Comparison of ENCODE assay signal across 8 cellular contexts in the genomic region with DNA sequence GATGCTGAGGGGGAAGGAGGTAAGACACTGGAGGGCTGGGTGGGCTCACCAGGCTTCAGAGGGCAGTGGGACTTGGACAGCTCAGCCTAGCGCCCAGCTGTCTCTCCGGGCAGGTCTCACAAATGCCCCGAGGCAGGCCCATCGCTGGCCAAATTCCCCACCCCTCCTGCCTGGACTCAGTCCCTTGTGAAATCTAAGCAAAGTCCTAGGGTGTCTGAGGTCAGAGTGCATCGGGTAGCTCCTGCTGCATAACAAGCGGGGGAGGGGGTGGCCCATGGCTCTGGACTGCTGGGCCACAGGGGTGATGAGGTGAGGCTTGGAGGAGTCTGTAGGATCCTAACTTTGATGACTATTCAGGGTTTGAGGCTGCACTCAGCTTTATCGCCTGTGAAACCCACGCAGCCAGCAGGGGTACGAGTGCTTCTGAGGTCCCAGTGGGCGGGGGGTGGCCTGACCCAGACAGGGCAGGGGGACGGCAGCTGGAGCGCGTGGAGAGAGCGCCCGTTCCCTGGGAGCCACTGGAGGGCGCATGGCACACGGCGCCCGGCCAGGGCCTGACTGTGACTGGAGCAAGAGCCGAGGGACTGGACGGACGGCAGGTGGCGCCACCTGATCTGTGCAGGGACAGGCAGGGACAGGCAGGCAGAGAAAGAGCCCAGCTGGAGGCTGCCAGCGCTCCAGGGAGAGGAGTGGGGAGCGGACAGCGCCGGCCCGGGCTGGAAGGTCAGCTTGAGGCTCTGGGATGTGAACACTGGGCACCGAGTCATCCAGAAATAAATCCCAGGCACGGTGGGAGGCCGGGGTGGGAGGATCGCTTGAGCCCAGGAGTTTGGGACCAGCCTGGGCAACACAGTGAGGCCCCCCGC. TPM values are rescaled to one million over a fixed set of nuclear protein-coding genes. Genes with fewer than 3 reads are reported as not detected.
DNase-seq lines count a peak whose midpoint lies in the region; ATAC-seq, FAIRE-seq and TF ChIP-seq lines count a peak whose summit lies in the region.

No MANE protein-coding gene starts in this region.

- peak overlapping the region; percentile 19 for H3K27ac Mint-ChIP-seq in activated naive CD4-positive, alpha-beta T cell treated with anti-CD3 and anti-CD28 coated beads, Interleukin-2, amount 10 ng/mL, durations not matched to agents 7 days and 5 days
- peak overlapping the region; percentile 59 for H3K27ac Mint-ChIP-seq in glutamatergic neuron (ENCODE audit: unreplicated experiment)

- H3K9me3 Mint-ChIP-seq in activated naive CD4-positive, alpha-beta T cell treated with anti-CD3 and anti-CD28 coated beads, Interleukin-2, amount 10 ng/mL, durations not matched to agents 7 days and 5 days, result no peaks in the 10 kb centered on the region
- H3K9me3 Mint-ChIP-seq in glutamatergic neuron (ENCODE audit: unreplicated experiment), result peaks cover 2% of the 10 kb centered on the region

- DNase-seq in GM12891 (ENCODE audit: insufficient read length, low spot score) (peak; percentile 96), NCI-H1417 treated with DMSO at 0.1 percent for 48 hours (lab: John Stamatoyannopoulos, UW) (peak; percentile 65), SKM-1 (lab: John Stamatoyannopoulos, UW; ENCODE audit: unreplicated experiment) (peak; percentile 97), glutamatergic neuron (peak; percentile 100), posterior cingulate gyrus (peak; percentile 94 to 100 (median 99)), urothelium cell line (ENCODE audit: low spot score) (peak; percentile 99)
- DNase-seq in activated naive CD4-positive, alpha-beta T cell treated with anti-CD3 and anti-CD28 coated beads, Interleukin-2, amount 10 ng/mL, durations not matched to agents 7 days and 5 days, result peak; percentile 97

- TF ChIP-seq CTCF in glutamatergic neuron (IDR thresholded peaks at IDR 0.05; ENCODE audit: partially characterized antibody, unreplicated experiment), result peak; percentile 94

- H3K4me1 Mint-ChIP-seq in activated naive CD4-positive, alpha-beta T cell treated with anti-CD3 and anti-CD28 coated beads, Interleukin-2, amount 10 ng/mL, durations not matched to agents 7 days and 5 days, result no peaks in the 10 kb centered on the region
- peaks cover 7% of the 10 kb centered on the region for H3K4me1 Mint-ChIP-seq in glutamatergic neuron (ENCODE audit: low read depth, unreplicated experiment)

- H3K4me3 Mint-ChIP-seq in activated naive CD4-positive, alpha-beta T cell treated with anti-CD3 and anti-CD28 coated beads, Interleukin-2, amount 10 ng/mL, durations not matched to agents 7 days and 5 days, result no peak overlapping the region
- H3K4me3 Mint-ChIP-seq in glutamatergic neuron (ENCODE audit: unreplicated experiment), result no peak overlapping the region

- intact Hi-C loops in posterior cingulate gyrus (cut with DNase I), result loop anchor here (1.0 to 5.0 kb wide), 2 partner anchors 72 to 149 kb away; no protein-coding TSS in a partner anchor

- no peak for TF ChIP-seq POLR2A in GM12891 (IDR thresholded peaks at IDR 0.05; ENCODE audit: low read depth, low read length)

- FAIRE-seq in GM12891 (lab: Jason Lieb, UNC) (peak; percentile 99), urothelium cell line (lab: Jason Lieb, UNC) (peak; percentile 100)

- no peaks in the 10 kb centered on the region for H3K36me3 Mint-ChIP-seq in activated naive CD4-positive, alpha-beta T cell treated with anti-CD3 and anti-CD28 coated beads, Interleukin-2, amount 10 ng/mL, durations not matched to agents 7 days and 5 days
- no peaks in the 10 kb centered on the region for H3K36me3 Mint-ChIP-seq in glutamatergic neuron (ENCODE audit: unreplicated experiment)

- peak; percentile 77 for ATAC-seq in HG02763 (IDR thresholded peaks at IDR 0.05; ENCODE audit: unreplicated experiment)

- CTCF ChIA-PET in activated naive CD4-positive, alpha-beta T cell treated with anti-CD3 and anti-CD28 coated beads, Interleukin-2, amount 10 ng/mL, durations not matched to agents 7 days and 5 days (lab: Charles Lee), result interaction anchor here (0.5 to 8.7 kb wide), 52 partner anchors 9 to 439 kb away, joined by 3 to 247 read pairs (median 4); a partner anchor contains a TSS

- peaks cover 7% of the 10 kb centered on the region for H3K27me3 Mint-ChIP-seq in activated naive CD4-positive, alpha-beta T cell treated with anti-CD3 and anti-CD28 coated beads, Interleukin-2, amount 10 ng/mL, durations not matched to agents 7 days and 5 days
- peaks cover 3% of the 10 kb centered on the region for H3K27me3 Mint-ChIP-seq in glutamatergic neuron (ENCODE audit: unreplicated experiment)

TF ChIP-seq in GM12891, 5 proteins besides CTCF, POLR2A, EP300 and RAD21:
- TF ChIP-seq TAF1 (IDR thresholded peaks at IDR 0.05; ENCODE audit: low read depth, low read length) (no peak), POLR2AphosphoS5 (IDR thresholded peaks at IDR 0.05; ENCODE audit: low read depth, low read length) (no peak), POU2F2 (IDR thresholded peaks at IDR 0.05; ENCODE audit: low read depth, low read length) (no peak), SPI1 (IDR thresholded peaks at IDR 0.05; ENCODE audit: low read depth, low read length) (no peak), PAX5 (IDR thresholded peaks at IDR 0.05; ENCODE audit: insufficient read depth, low read length, severe bottlenecking) (no peak)

RNA-seq across cellular contexts. Expression of a gene that starts 10.0 kb away (rescaled TPM):
- not detected for polyA plus RNA-seq in GM12891 (2012; ENCODE audit: low read depth, missing spikeins)
- 1.3 TPM for total RNA-seq in glutamatergic neuron (ENCODE audit: unreplicated experiment)

RNA-seq across cellular contexts. Expression of a gene that starts 17.6 kb away (rescaled TPM):
- polyA plus RNA-seq in GM12891 (2012; ENCODE audit: low read depth, missing spikeins), result 6.2 TPM
- total RNA-seq in glutamatergic neuron (ENCODE audit: unreplicated experiment), result 18.4 TPM

RNA-seq across cellular contexts. Expression of a gene that starts 38.5 kb away (rescaled TPM):
- 8.1 TPM for polyA plus RNA-seq in GM12891 (2012; ENCODE audit: low read depth, missing spikeins)
- 61.1 TPM for total RNA-seq in glutamatergic neuron (ENCODE audit: unreplicated experiment)

RNA-seq across cellular contexts. Expression of a gene that starts 51.4 kb away (rescaled TPM):
- 3.0 TPM for polyA plus RNA-seq in GM12891 (2012; ENCODE audit: low read depth, missing spikeins)
- total RNA-seq in glutamatergic neuron (ENCODE audit: unreplicated experiment), result 3.1 TPM

Comparison
In these comparisons a context has a peak if more than half of its experiments do, and no peak if none do; other contexts are left out.
1. Peak in every context shown above with its lines: DNase-seq and ATAC-seq.